Comparison of ENCODE assay signal across 10 cellular contexts in the genomic region with DNA sequence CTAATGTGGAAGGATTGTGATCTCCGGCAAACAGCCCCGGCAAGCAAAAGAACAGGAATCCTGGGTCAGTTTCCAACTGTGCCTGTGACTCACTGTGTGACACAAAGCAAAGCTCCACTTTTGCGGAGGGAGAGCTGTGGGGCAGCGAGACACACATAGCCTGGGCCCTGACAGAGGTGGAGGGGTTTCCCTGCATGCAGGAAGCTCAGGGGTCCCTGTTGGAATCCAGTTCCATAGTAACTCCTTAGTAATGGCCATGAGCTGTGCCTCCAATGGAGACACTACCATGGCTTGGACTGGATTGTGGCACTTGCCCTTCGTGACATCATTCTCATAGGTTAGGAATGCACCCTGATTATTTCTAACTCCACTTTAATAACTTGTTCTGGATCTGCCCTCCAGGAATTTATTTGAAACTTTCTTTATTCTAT. TPM values are rescaled to one million over a fixed set of nuclear protein-coding genes. Genes with fewer than 3 reads are reported as not detected.
DNase-seq lines count a peak whose midpoint lies in the region; ATAC-seq and TF ChIP-seq lines count a peak whose summit lies in the region.
"Had no signal": no experiment of that assay in that cellular context is flagged by ENCODE, and none has a peak within 500 bp of the region (broad histone marks: within the 10 kb centered on the region; RNA-seq: fewer than 3 reads in every experiment).

No MANE protein-coding gene starts in this region.

- no peak for DNase-seq in stimulated activated naive CD8-positive, alpha-beta T cell treated with anti-CD3 and anti-CD28 coated beads, Interleukin-15, amount 100 ng/mL, for 72 hours
- DNase-seq in cardiac fibroblast (ENCODE audit: low read depth in 2 of 2) (peak; percentile 17 to 59), hippocampal formation (lab: John Stamatoyannopoulos, UW) (no peak), Ammon's horn (ENCODE audit: low spot score) (no peak), left lung (no peak)
- DNase-seq: NCI-H2081 treated with DMSO at 0.1 percent for 48 hours had no signal

- intact Hi-C loops in left lung (cut with DNase I) = no loop called here

- H3K27ac ChIP-seq in muscle layer of duodenum (ENCODE audit: low read length) (peak overlapping the region; percentile 7), left lung (peak overlapping the region in 1 of 2 donors; percentile 33)
- H3K27ac ChIP-seq: BLaER1 treated with 17β-estradiol and CSF1 and Interleukin-3, amounts not matched to agents 10 nM and 100 nM had no signal

- H3K4me3 Mint-ChIP-seq in stimulated activated naive CD8-positive, alpha-beta T cell treated with anti-CD3 and anti-CD28 coated beads, Interleukin-15, Interleukin-2, amounts not matched to agents 100 ng/mL and 50 ng/mL, for 24 hours = no peak overlapping the region
- no peak overlapping the region for H3K4me3 Mint-ChIP-seq in stimulated activated naive CD8-positive, alpha-beta T cell treated with anti-CD3 and anti-CD28 coated beads, Interleukin-15, amount 100 ng/mL, for 72 hours

- H3K9me3 Mint-ChIP-seq in stimulated activated naive CD8-positive, alpha-beta T cell treated with anti-CD3 and anti-CD28 coated beads, Interleukin-15, Interleukin-2, amounts not matched to agents 100 ng/mL and 50 ng/mL, for 24 hours = no peaks in the 10 kb centered on the region
- H3K9me3 Mint-ChIP-seq in stimulated activated naive CD8-positive, alpha-beta T cell treated with anti-CD3 and anti-CD28 coated beads, Interleukin-15, amount 100 ng/mL, for 72 hours = peaks cover 7 to 9% of the 10 kb centered on the region in 2 donors

- H3K27ac Mint-ChIP-seq in stimulated activated naive CD8-positive, alpha-beta T cell treated with anti-CD3 and anti-CD28 coated beads, Interleukin-15, Interleukin-2, amounts not matched to agents 100 ng/mL and 50 ng/mL, for 24 hours = peak overlapping the region; percentile 4
- H3K27ac Mint-ChIP-seq in stimulated activated naive CD8-positive, alpha-beta T cell treated with anti-CD3 and anti-CD28 coated beads, Interleukin-15, amount 100 ng/mL, for 72 hours = no peak overlapping the region

- no peaks in the 10 kb centered on the region for H3K36me3 Mint-ChIP-seq in stimulated activated naive CD8-positive, alpha-beta T cell treated with anti-CD3 and anti-CD28 coated beads, Interleukin-15, Interleukin-2, amounts not matched to agents 100 ng/mL and 50 ng/mL, for 24 hours (ENCODE audit: low read depth)

- H3K4me3 ChIP-seq in cardiac fibroblast (replicated peaks in 1 of 2; ENCODE audit: low read depth in 2 of 2, low read length in 2 of 2) (no peak overlapping the region), muscle layer of duodenum (ENCODE audit: low read depth in 1 of 2, low read length in 2 of 2) (no peak overlapping the region), left lung (no peak overlapping the region)
- H3K4me3 ChIP-seq: BLaER1 treated with 17β-estradiol and CSF1 and Interleukin-3, amounts not matched to agents 10 nM and 100 nM had no signal

- ATAC-seq in stimulated activated naive CD8-positive, alpha-beta T cell treated with anti-CD3 and anti-CD28 coated beads, Interleukin-15, amount 100 ng/mL, for 72 hours = no peak
- ATAC-seq in HG02763 (IDR thresholded peaks at IDR 0.05; ENCODE audit: unreplicated experiment) (no peak), left lung (no peak)

- H3K27me3 Mint-ChIP-seq in stimulated activated naive CD8-positive, alpha-beta T cell treated with anti-CD3 and anti-CD28 coated beads, Interleukin-15, Interleukin-2, amounts not matched to agents 100 ng/mL and 50 ng/mL, for 24 hours = peaks cover 17% of the 10 kb centered on the region
- H3K27me3 Mint-ChIP-seq in stimulated activated naive CD8-positive, alpha-beta T cell treated with anti-CD3 and anti-CD28 coated beads, Interleukin-15, amount 100 ng/mL, for 72 hours = peaks cover 10% of the 10 kb centered on the region

- H3K4me1 Mint-ChIP-seq in stimulated activated naive CD8-positive, alpha-beta T cell treated with anti-CD3 and anti-CD28 coated beads, Interleukin-15, Interleukin-2, amounts not matched to agents 100 ng/mL and 50 ng/mL, for 24 hours (ENCODE audit: low read depth) = peaks cover 29% of the 10 kb centered on the region
- peaks cover 41% of the 10 kb centered on the region for H3K4me1 Mint-ChIP-seq in stimulated activated naive CD8-positive, alpha-beta T cell treated with anti-CD3 and anti-CD28 coated beads, Interleukin-15, amount 100 ng/mL, for 72 hours

- H3K36me3 ChIP-seq in muscle layer of duodenum (ENCODE audit: control insufficient read depth in 1 of 2, insufficient read depth in 2 of 2, low read length in 2 of 2) (no peaks in the 10 kb centered on the region), left lung (no peaks in the 10 kb centered on the region)
- H3K36me3 ChIP-seq: BLaER1 treated with 17β-estradiol and CSF1 and Interleukin-3, amounts not matched to agents 10 nM and 100 nM had no signal

- H3K27me3 ChIP-seq in muscle layer of duodenum (ENCODE audit: low read depth, low read length) = no peaks in the 10 kb centered on the region
- H3K27me3 ChIP-seq in left lung = no peaks in the 10 kb centered on the region
- H3K27me3 ChIP-seq: BLaER1 treated with 17β-estradiol and CSF1 and Interleukin-3, amounts not matched to agents 10 nM and 100 nM had no signal

- H3K4me1 ChIP-seq in muscle layer of duodenum (ENCODE audit: control insufficient read depth in 1 of 2, insufficient read depth in 2 of 2, low read length in 2 of 2) (no peaks in the 10 kb centered on the region), left lung (peaks cover 3 to 13% of the 10 kb centered on the region in 2 donors)

- TF ChIP-seq CTCF in cardiac fibroblast (IDR thresholded peaks at IDR 0.05; ENCODE audit: low read depth, low read length) (no peak), left lung (IDR thresholded peaks at IDR 0.05) (no peak)

- H3K9me3 ChIP-seq in muscle layer of duodenum (ENCODE audit: control insufficient read depth in 1 of 2, low read length in 2 of 2) (no peaks in the 10 kb centered on the region), left lung (peaks cover 0 to 4% of the 10 kb centered on the region in 2 donors)

RNA-seq across cellular contexts. Expression of a gene that starts 47.0 kb away (rescaled TPM):
- 10 to 100 TPM; 14.0 to 57.7 TPM for total RNA-seq in left lung

Comparison
In these comparisons a context has a peak if more than half of its experiments do, and no peak if none do; other contexts are left out.
1. DNase-seq: peak in cardiac fibroblast (2 of 2); none in stimulated activated naive CD8-positive, alpha-beta T cell treated with anti-CD3 and anti-CD28 coated beads, Interleukin-15, amount 100 ng/mL, for 72 hours (0 of 2), hippocampal formation (0 of 2), Ammon's horn (single experiment) and left lung (0 of 2).